In the genomic region with DNA sequence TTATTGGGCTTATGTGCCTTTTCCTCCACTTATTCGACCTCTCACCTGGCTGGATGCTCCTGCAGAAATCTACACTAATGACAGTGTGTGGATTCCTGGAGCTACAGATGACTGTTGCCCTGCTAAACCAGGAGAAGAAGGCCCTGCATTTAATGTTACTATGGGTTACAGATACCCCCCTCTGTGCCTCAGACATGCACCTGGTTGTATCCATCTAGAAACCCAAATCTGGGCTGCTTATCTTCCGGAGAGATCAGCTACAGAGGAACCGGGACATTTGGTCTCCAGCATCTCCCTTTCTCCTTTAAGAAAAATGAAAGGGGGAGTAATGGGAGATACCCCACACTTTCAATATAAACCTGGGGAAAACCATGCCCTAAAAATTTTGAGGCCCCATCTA, we compare ENCODE assay signal across 23 cellular contexts.
"Had no signal": no experiment of that assay in that cellular context is flagged by ENCODE, and none has a peak within 500 bp of the region (broad histone marks: within the 10 kb centered on the region; RNA-seq: fewer than 3 reads in every experiment).

No MANE protein-coding gene starts in this region.

- H3K9me3 ChIP-seq: colonic mucosa, gastrocnemius medialis had no signal

- DNase-seq: colonic mucosa; cortex of kidney; effector CD8-positive, alpha-beta T cell; effector memory CD8-positive, alpha-beta T cell; endodermal cell; erythroblast; esophagus squamous epithelium; foreskin fibroblast; foreskin melanocyte; gastrocnemius medialis; glutamatergic neuron; head of caudate nucleus; heart right ventricle; hippocampal formation; left cardiac atrium; left lung; left ventricle myocardium superior; lower lobe of right lung; mesendoderm; midbrain had no signal

- H3K4me1 ChIP-seq: colonic mucosa, esophagus squamous epithelium, gastrocnemius medialis, heart right ventricle, left lung, lower lobe of right lung had no signal

- H3K4me1 Mint-ChIP-seq: endodermal cell, memory B cell had no signal

- H3K36me3 Mint-ChIP-seq: memory B cell had no signal

- H3K27me3 ChIP-seq: colonic mucosa, esophagus squamous epithelium, gastrocnemius medialis, heart right ventricle, left lung had no signal

- H3K27ac ChIP-seq: colonic mucosa, epithelial cell of prostate, esophagus squamous epithelium, gastrocnemius medialis, heart right ventricle, left lung, lower lobe of right lung had no signal

- H3K27ac Mint-ChIP-seq: dendritic cell treated with granulocyte-macrophage colony-stimulating factor and Interleukin-4, amounts not matched to agents 40 ng/mL and 50 ng/mL, for 4 days; effector memory CD8-positive, alpha-beta T cell; endodermal cell; memory B cell had no signal

- H3K4me3 Mint-ChIP-seq: dendritic cell treated with granulocyte-macrophage colony-stimulating factor and Interleukin-4, amounts not matched to agents 40 ng/mL and 50 ng/mL, for 4 days; effector memory CD8-positive, alpha-beta T cell; endodermal cell; memory B cell had no signal

- H3K27me3 Mint-ChIP-seq: dendritic cell treated with granulocyte-macrophage colony-stimulating factor and Interleukin-4, amounts not matched to agents 40 ng/mL and 50 ng/mL, for 4 days; effector memory CD8-positive, alpha-beta T cell; memory B cell had no signal

- H3K4me3 ChIP-seq: colonic mucosa, esophagus squamous epithelium, gastrocnemius medialis, heart right ventricle, left lung, lower lobe of right lung had no signal

- H3K36me3 ChIP-seq: colonic mucosa, esophagus squamous epithelium, gastrocnemius medialis, heart right ventricle, left lung, lower lobe of right lung had no signal
